10 cellular contexts compared by ENCODE assay signal in genomic region chr1:193143285-193143684, GRCh38. TPM values are rescaled to one million over a fixed set of nuclear protein-coding genes. Genes with fewer than 3 reads are reported as not detected.
DNase-seq lines count a peak whose midpoint lies in the region; ATAC-seq, FAIRE-seq and TF ChIP-seq lines count a peak whose summit lies in the region.
"Had no signal": no experiment of that assay in that cellular context is flagged by ENCODE, and none has a peak within 500 bp of the region (broad histone marks: within the 10 kb centered on the region; RNA-seq: fewer than 3 reads in every experiment).

No MANE protein-coding gene starts in this region.

- no peak overlapping the region for H2BK5ac ChIP-seq in H9 (ENCODE audit: insufficient read length, low read length)

- H4K91ac ChIP-seq in H9 (ENCODE audit: insufficient read length, low read depth, low read length): no peak overlapping the region

- H3K4me3 Mint-ChIP-seq in H9: no peak overlapping the region
- H3K4me3 Mint-ChIP-seq: activated CD4-positive, alpha-beta memory T cell treated with anti-CD3 and anti-CD28 coated beads for 36 hours had no signal

- TF ChIP-seq CTCF in H9 (conservative IDR thresholded peaks at IDR 0.05) (peak; percentile 50), VCaP (conservative IDR thresholded peaks at IDR 0.05) (peak; percentile 67), kidney (IDR thresholded peaks at IDR 0.05; ENCODE audit: borderline replicate concordance, extremely low read depth, insufficient read depth) (peak; percentile 26)

- no peak overlapping the region for H4K8ac ChIP-seq in H9 (replicated peaks; ENCODE audit: insufficient read length, low read depth, low read length)

- no peaks in the 10 kb centered on the region for H4K20me1 ChIP-seq in H9 (ENCODE audit: control insufficient read depth, insufficient read depth, insufficient read length)

- no peak overlapping the region for H3K27ac ChIP-seq in H9 (ENCODE audit: insufficient read length, low read depth, low read length)
- H3K27ac ChIP-seq in VCaP: no peak overlapping the region
- no peak overlapping the region for H3K27ac ChIP-seq in kidney (ENCODE audit: low read depth in 2 of 2, low read length in 2 of 2)

- H3K27me3 ChIP-seq in H9 (ENCODE audit: insufficient read depth, low read length): no peaks in the 10 kb centered on the region; the same call in 1 of the 2 replicates

- no peak overlapping the region for H3K23ac ChIP-seq in H9 (ENCODE audit: insufficient read length, low read depth, low read length)

- 0 out of 7 replicates have a peak overlapping the region, but pooled peaks of 1 of the 3 experiments have one; percentile 25 for H3K27ac Mint-ChIP-seq in H9
- H3K27ac Mint-ChIP-seq: activated CD4-positive, alpha-beta memory T cell treated with anti-CD3 and anti-CD28 coated beads for 36 hours had no signal

- intact Hi-C loops in kidney (cut with DNase I): no loop called here

- no peak overlapping the region for H3K14ac ChIP-seq in H9 (ENCODE audit: insufficient read depth, low read length)

- no peak overlapping the region for H3K4me3 ChIP-seq in kidney (ENCODE audit: low read length in 2 of 2)

- WGBS in H9 (ENCODE audit: extremely low coverage, insufficient read length, low lambda C conversion rate): no CpG with 5 or more reads among the region's 1 CpG

- no peak overlapping the region for H2BK120ac ChIP-seq in H9 (ENCODE audit: low read depth, low read length, poor library complexity, severe bottlenecking)

- H3K9me3 Mint-ChIP-seq in H9: no peaks in the 10 kb centered on the region
- H3K9me3 Mint-ChIP-seq: activated CD4-positive, alpha-beta memory T cell treated with anti-CD3 and anti-CD28 coated beads for 36 hours had no signal

- no peak overlapping the region for H2BK20ac ChIP-seq in H9 (ENCODE audit: low read depth, low read length, poor library complexity, severe bottlenecking)

- H3K27me3 Mint-ChIP-seq in H9 (ENCODE audit: low read depth): no peaks in the 10 kb centered on the region
- H3K27me3 Mint-ChIP-seq: activated CD4-positive, alpha-beta memory T cell treated with anti-CD3 and anti-CD28 coated beads for 36 hours had no signal

- no peaks in the 10 kb centered on the region for H3K79me1 ChIP-seq in H9 (ENCODE audit: insufficient read depth, low read depth, low read length, poor library complexity, severe bottlenecking)

- no peak overlapping the region for H2BK12ac ChIP-seq in H9 (ENCODE audit: insufficient read length, low read depth, low read length)

- H3K18ac ChIP-seq in H9 (ENCODE audit: insufficient read length, low read depth, low read length): no peak overlapping the region

- H2AFZ ChIP-seq in H9 (ENCODE audit: low read length): no peak overlapping the region

- no peaks in the 10 kb centered on the region for H3K23me2 ChIP-seq in H9 (ENCODE audit: insufficient read length, low read depth, low read length, poor library complexity, severe bottlenecking)

- no peaks in the 10 kb centered on the region for H3K79me2 ChIP-seq in H9 (ENCODE audit: insufficient read depth, low read length)

- H2AK5ac ChIP-seq in H9 (ENCODE audit: insufficient read length, low read length): no peak overlapping the region

- no peak overlapping the region for H3K4me2 ChIP-seq in H9 (ENCODE audit: insufficient read depth, insufficient read length, low read length)

- peak; percentile 94 for FAIRE-seq in kidney (lab: Jason Lieb, UNC)

- H3K4me1 Mint-ChIP-seq in H9: peaks cover 7 to 10% of the 10 kb centered on the region in 2 experiments

- no peak overlapping the region for H3K9ac ChIP-seq in H9 (ENCODE audit: extremely low read depth, insufficient read length, low read length)
- no peak overlapping the region for H3K9ac ChIP-seq in kidney (ENCODE audit: low read length in 2 of 2)

- ATAC-seq in GM18867 (IDR thresholded peaks at IDR 0.05; ENCODE audit: unreplicated experiment) (no peak), HG03097 (IDR thresholded peaks at IDR 0.05; ENCODE audit: low FRiP score, unreplicated experiment) (no peak)

- no peak overlapping the region for H3K56ac ChIP-seq in H9 (ENCODE audit: insufficient read length, low read depth, low read length)

- no peak overlapping the region for H3T11ph ChIP-seq in H9 (ENCODE audit: low read length)

- H2BK15ac ChIP-seq in H9 (ENCODE audit: low read depth, low read length): no peak overlapping the region

- H3K4me1 ChIP-seq in H9 (ENCODE audit: insufficient read depth, low read length) (peaks cover 4% of the 10 kb centered on the region; the same call in 1 of the 2 replicates), kidney (ENCODE audit: control insufficient read depth in 1 of 2, insufficient read depth in 1 of 2, low read depth in 1 of 2, low read length in 2 of 2) (peaks cover 0 to 2% of the 10 kb centered on the region in 2 donors)

- no peak overlapping the region for H3K4ac ChIP-seq in H9 (ENCODE audit: low read depth, low read length)

- H4K5ac ChIP-seq in H9 (ENCODE audit: insufficient read length, low read depth, low read length): no peak overlapping the region

- peaks cover 33 to 59% (median 57%) of the 10 kb centered on the region in 3 experiments; a peak in 6 of 7 replicates for H3K36me3 Mint-ChIP-seq in H9 (ENCODE audit: insufficient read depth in 1 of 3, low read depth in 3 of 3)

- DNase-seq in Ammon's horn (ENCODE audit: low spot score): peak; percentile 9
- no peak for DNase-seq in H9
- DNase-seq in kidney: no peak
- no peak for DNase-seq in stimulated activated CD4-positive, alpha-beta T cell treated with anti-CD3 and anti-CD28 coated beads, Interleukin-4, amount 100 ng/mL, for 1 hour
- no peak for DNase-seq in D341Med (ENCODE audit: low spot score)
- DNase-seq: activated CD4-positive, alpha-beta memory T cell treated with anti-CD3 and anti-CD28 coated beads for 36 hours; NCI-H187 had no signal

- peaks cover 16 to 21% of the 10 kb centered on the region in 2 donors for H3K36me3 ChIP-seq in kidney (ENCODE audit: control insufficient read depth in 1 of 2, insufficient read depth in 2 of 2, low read length in 2 of 2)

- no peaks in the 10 kb centered on the region for H3K9me3 ChIP-seq in H9 (ENCODE audit: control insufficient read depth, low read depth, low read length)
- H3K9me3 ChIP-seq in kidney (ENCODE audit: control insufficient read depth in 1 of 2, low read length in 2 of 2): no peaks in the 10 kb centered on the region

RNA-seq across cellular contexts. Expression of gene CDC73, which starts 21.5 kb away (rescaled TPM):
- total RNA-seq in H9 (2021): 62.5 and 63.7 TPM in 2 replicates
- total RNA-seq in kidney: 73.1 TPM
- 11.4 TPM for polyA plus RNA-seq in kidney (ENCODE audit: insufficient read depth, low read depth, low replicate concordance)

RNA-seq across cellular contexts. Expression of gene GLRX2, which starts 38.1 kb away (rescaled TPM):
- total RNA-seq in H9 (2021) (7.8 and 10.1 TPM in 2 replicates), kidney (15.6 TPM)
- polyA plus RNA-seq in kidney (ENCODE audit: insufficient read depth, low read depth, low replicate concordance): 25.3 TPM

RNA-seq across cellular contexts. Expression of gene B3GALT2, which starts 43.1 kb away (rescaled TPM):
- not detected in 2 replicates for total RNA-seq in H9 (2021)
- total RNA-seq in kidney: 0.25 TPM
- polyA plus RNA-seq in kidney (ENCODE audit: insufficient read depth, low read depth, low replicate concordance): 2.2 TPM
